ENCODE assay signal across 11 cellular contexts in genomic region chr5:99900302-99900811, GRCh38.
A peak's percentile ranks its signal among the peaks of the same experiment; 100 is the strongest.
DNase-seq lines count a peak whose midpoint lies in the region; ATAC-seq and FAIRE-seq lines count a peak whose summit lies in the region.
"Had no signal": no experiment of that assay in that cellular context is flagged by ENCODE, and none has a peak within 500 bp of the region (broad histone marks: within the 10 kb centered on the region; RNA-seq: fewer than 3 reads in every experiment).

No MANE protein-coding gene starts in this region.

- in situ Hi-C loops in ACHN (cut with HindIII; ENCODE audit: low pct_ligation_motif_present, low pct_unique_long_range_greater_than_20kb, low sequenced_read_pairs), result no loop called here

- ATAC-seq in HG02678 (IDR thresholded peaks at IDR 0.05; ENCODE audit: unreplicated experiment) (no peak), GM18861 (IDR thresholded peaks at IDR 0.05; ENCODE audit: unreplicated experiment) (no peak)
- ATAC-seq: left colon had no signal

- FAIRE-seq in HTR-8/SVneo (lab: Jason Lieb, UNC), result no peak

- peak; percentile 33 for DNase-seq in ACHN
- peak; percentile 12 for DNase-seq in HTR-8/SVneo (ENCODE audit: insufficient read length, low spot score)
- DNase-seq in SW 1271 (lab: John Stamatoyannopoulos, UW), result peak; percentile 10 to 76
- peak; percentile 32 for DNase-seq in iris pigment epithelial cell (ENCODE audit: low read depth)
- DNase-seq in HuH-7 (ENCODE audit: low spot score), result no peak
- no peak for DNase-seq in OCI-M1 (lab: John Stamatoyannopoulos, UW)
- DNase-seq: amygdala, HCEC 1CT, left colon had no signal

Comparison
In these comparisons a context has a peak if more than half of its experiments do, and no peak if none do; other contexts are left out.
1. DNase-seq: peak in ACHN (single experiment), HTR-8/SVneo (single experiment), SW 1271 (2 of 2) and iris pigment epithelial cell (single experiment); none in HuH-7 (single experiment) and OCI-M1 (single experiment).